ENCODE assay signal across 8 cellular contexts in genomic region chr15:37891754-37892368, GRCh38. TPM values are rescaled to one million over a fixed set of nuclear protein-coding genes. Genes with fewer than 3 reads are reported as not detected.
DNase-seq lines count a peak whose midpoint lies in the region; ATAC-seq, FAIRE-seq and TF ChIP-seq lines count a peak whose summit lies in the region.

No MANE protein-coding gene starts in this region.

- peaks cover 2% of the 10 kb centered on the region for H3K27me3 Mint-ChIP-seq in activated CD4-positive, alpha-beta T cell treated with anti-CD3 and anti-CD28 coated beads, Interleukin-2, amount 10 ng/mL, durations not matched to agents 24 days and 14 days

- intact Hi-C loops in activated CD4-positive, alpha-beta T cell treated with anti-CD3 and anti-CD28 coated beads, Interleukin-2, amount 10 ng/mL, durations not matched to agents 24 days and 14 days (cut with micrococcal nuclease) = loop anchor here (10.0 kb wide), 1 partner anchor 127 kb away; no protein-coding TSS in a partner anchor
- intact Hi-C loops in IMR-90 (cut with micrococcal nuclease) (no loop called here), pancreas (cut with DNase I) (no loop called here), posterior vena cava (cut with DNase I) (no loop called here)

- no peaks in the 10 kb centered on the region for H3K36me3 Mint-ChIP-seq in activated CD4-positive, alpha-beta T cell treated with anti-CD3 and anti-CD28 coated beads, Interleukin-2, amount 10 ng/mL, durations not matched to agents 24 days and 14 days (ENCODE audit: low read depth)

- H3K9me3 ChIP-seq in IMR-90 (ENCODE audit: control insufficient read depth, insufficient read depth, low read length) = no peaks in the 10 kb centered on the region
- H3K9me3 ChIP-seq in SJSA1 (replicated peaks) = no peaks in the 10 kb centered on the region
- no peaks in the 10 kb centered on the region for H3K9me3 ChIP-seq in pancreas

- peak; percentile 88 for TF ChIP-seq RAD21 in IMR-90 (IDR thresholded peaks at IDR 0.05; ENCODE audit: low read length)

- no peak overlapping the region for H2AK9ac ChIP-seq in IMR-90 (replicated peaks; ENCODE audit: low read depth, low read length, poor library complexity)

- BruUV-seq in IMR-90 (replicated peaks; lab: Mats Ljungman, UMichigan) = no TSS peak

- TF ChIP-seq POLR2A in IMR-90 (IDR thresholded peaks at IDR 0.05; ENCODE audit: low read depth, low read length) = no peak

- no peaks in the 10 kb centered on the region for H3K9me3 Mint-ChIP-seq in activated CD4-positive, alpha-beta T cell treated with anti-CD3 and anti-CD28 coated beads, Interleukin-2, amount 10 ng/mL, durations not matched to agents 24 days and 14 days

- H3K36me3 ChIP-seq in IMR-90 (ENCODE audit: control insufficient read depth, insufficient read depth, low read length) (no peaks in the 10 kb centered on the region), SJSA1 (no peaks in the 10 kb centered on the region), pancreas (no peaks in the 10 kb centered on the region)

- H4K91ac ChIP-seq in IMR-90 (ENCODE audit: insufficient read depth, low read depth, low read length) = no peak overlapping the region; the same call in 1 of the 2 replicates

- H3K27me3 ChIP-seq in IMR-90 (ENCODE audit: control insufficient read depth, insufficient read depth, low read length) (no peaks in the 10 kb centered on the region), SJSA1 (replicated peaks) (no peaks in the 10 kb centered on the region), pancreas (no peaks in the 10 kb centered on the region)

- peak overlapping the region; percentile 50; the same call in 2 of the 3 replicates for H2BK15ac ChIP-seq in IMR-90 (ENCODE audit: low read depth, low read length)

- no peaks in the 10 kb centered on the region for H3K4me1 Mint-ChIP-seq in activated CD4-positive, alpha-beta T cell treated with anti-CD3 and anti-CD28 coated beads, Interleukin-2, amount 10 ng/mL, durations not matched to agents 24 days and 14 days

- peak overlapping the region; percentile 70 for H2BK120ac ChIP-seq in IMR-90 (ENCODE audit: low read depth, low read length)

- no peak overlapping the region for H3K56ac ChIP-seq in IMR-90 (ENCODE audit: extremely low read depth, insufficient read depth, low read length)

- no peaks in the 10 kb centered on the region for H4K20me1 ChIP-seq in IMR-90 (ENCODE audit: insufficient read depth, low read length)

- peaks cover 2% of the 10 kb centered on the region; the same call in 1 of the 2 replicates for H3K4me1 ChIP-seq in IMR-90 (ENCODE audit: control insufficient read depth, insufficient read depth, low read length)
- H3K4me1 ChIP-seq in SJSA1 (replicated peaks) = peaks cover 19% of the 10 kb centered on the region
- no peaks in the 10 kb centered on the region for H3K4me1 ChIP-seq in pancreas

- dilution Hi-C loops in IMR-90 (cut with HindIII; ENCODE audit: low sequenced_read_pairs, unreplicated experiment) = no loop called here

- peak; percentile 57 for DNase-seq in activated CD4-positive, alpha-beta T cell treated with anti-CD3 and anti-CD28 coated beads, Interleukin-2, amount 10 ng/mL, durations not matched to agents 24 days and 14 days
- no peak for DNase-seq in activated CD4-positive, alpha-beta T cell treated with anti-CD3 and anti-CD28 coated beads, Interleukin-2, amount 50 U/mL, for 1 hour
- DNase-seq in IMR-90 = peak; percentile 70
- DNase-seq in SJSA1 (ENCODE audit: low read depth in 1 of 2, low spot score in 2 of 2) = peak in 1 of 2 experiments; percentile 58
- DNase-seq in fibroblast of peridontal ligament (ENCODE audit: extremely low read depth) = peak; percentile 64
- DNase-seq in pancreas = no peak
- DNase-seq in posterior vena cava (ENCODE audit: low spot score) = no peak
- DNase-seq in islet precursor cell = no peak

- H3K4ac ChIP-seq in IMR-90 (ENCODE audit: low read depth, low read length) = peak overlapping the region; percentile 64

- peak overlapping the region; percentile 52 for H2AFZ ChIP-seq in IMR-90 (replicated peaks; ENCODE audit: low read length, poor library complexity)

- CTCF ChIA-PET in IMR-90 (lab: Yijun Ruan, JAX) = interaction anchor here (0.5 to 2.3 kb wide), 10 partner anchors 9 to 1008 kb away, joined by 3 to 7 read pairs (median 3); no protein-coding TSS in a partner anchor

- no CpG with 5 or more reads among the region's 5 CpGs for WGBS in IMR-90 (ENCODE audit: extremely low coverage in 2 of 2, insufficient read length in 1 of 2), 2 experiments
- WGBS in pancreas, 2 donors = 37 to 42% methylated on average over 5 of the region's 5 CpGs

- H3K4me2 ChIP-seq in IMR-90 (ENCODE audit: low read depth, low read length) = peak overlapping the region; percentile 52

- peak overlapping the region; percentile 49; the same call in 1 of the 2 replicates for H4K5ac ChIP-seq in IMR-90 (ENCODE audit: low read depth, low read length)

- H3K18ac ChIP-seq in IMR-90 (ENCODE audit: low read depth, low read length) = peak overlapping the region; percentile 61

- peak; percentile 99 for ATAC-seq in IMR-90 (ENCODE audit: low read depth)
- ATAC-seq in pancreas = peak; percentile 71 to 94 (median 88)

- no peak overlapping the region for H2BK5ac ChIP-seq in IMR-90 (ENCODE audit: low read depth, low read length, poor library complexity, severe bottlenecking)

- peak overlapping the region; percentile 65; the same call in 1 of the 2 replicates for H3K14ac ChIP-seq in IMR-90 (replicated peaks; ENCODE audit: low read depth, low read length)

- in situ Hi-C loops in IMR-90 (cut with MboI; ENCODE audit: low sequenced_read_pairs) = loop anchor here (25.0 kb wide), 4 partner anchors 830 to 1655 kb away; no protein-coding TSS in a partner anchor

- no peak overlapping the region for H3K27ac ChIP-seq in IMR-90 (ENCODE audit: insufficient read depth, low read length)
- H3K27ac ChIP-seq in SJSA1 = peak overlapping the region; percentile 29; the same call in 1 of the 2 replicates
- no peak overlapping the region for H3K27ac ChIP-seq in pancreas

- H3K79me1 ChIP-seq in IMR-90 (ENCODE audit: low read depth in 1 of 2, low read length in 2 of 2) = no peaks in the 10 kb centered on the region

- H3K4me3 ChIP-seq in IMR-90 (ENCODE audit: insufficient read depth, low read depth, low read length) = no peak overlapping the region
- no peak overlapping the region for H3K4me3 ChIP-seq in SJSA1
- H3K4me3 ChIP-seq in pancreas = no peak overlapping the region

- H3K9ac ChIP-seq in IMR-90 (ENCODE audit: low read depth, low read length) = no peak overlapping the region

- peak overlapping the region; percentile 27 to 87; a peak in 3 of 4 replicates for H4K8ac ChIP-seq in IMR-90 (ENCODE audit: low read depth in 2 of 2, low read length in 2 of 2)

- H2AK5ac ChIP-seq in IMR-90 (ENCODE audit: low read depth, low read length) = no peak overlapping the region

- TF ChIP-seq CTCF in IMR-90 (conservative IDR thresholded peaks at IDR 0.05; ENCODE audit: low read depth, low read length) (peak; percentile 88), pancreas (IDR thresholded peaks at IDR 0.05) (peak; percentile 36 to 65 (median 52))

- H3K27ac Mint-ChIP-seq in activated CD4-positive, alpha-beta T cell treated with anti-CD3 and anti-CD28 coated beads, Interleukin-2, amount 10 ng/mL, durations not matched to agents 24 days and 14 days = no peak overlapping the region

- POLR2A ChIA-PET in IMR-90 (lab: Charles Lee; ENCODE audit: unreplicated experiment) = no interaction called here

- H3K4me3 Mint-ChIP-seq in activated CD4-positive, alpha-beta T cell treated with anti-CD3 and anti-CD28 coated beads, Interleukin-2, amount 10 ng/mL, durations not matched to agents 24 days and 14 days = no peak overlapping the region

- peak overlapping the region; percentile 76 for H2BK20ac ChIP-seq in IMR-90 (ENCODE audit: low read depth, low read length)

- no peaks in the 10 kb centered on the region for H3K9me1 ChIP-seq in IMR-90 (ENCODE audit: insufficient read depth, low read length)

- FAIRE-seq in pancreas (lab: Jason Lieb, UNC) = peak; percentile 23

- H3K23ac ChIP-seq in IMR-90 (ENCODE audit: low read depth, low read length) = peak overlapping the region; percentile 20; the same call in 1 of the 2 replicates

TF ChIP-seq in IMR-90, 13 proteins besides CTCF, POLR2A, EP300 and RAD21 (continues in another document):
- TF ChIP-seq, protein P1, sequence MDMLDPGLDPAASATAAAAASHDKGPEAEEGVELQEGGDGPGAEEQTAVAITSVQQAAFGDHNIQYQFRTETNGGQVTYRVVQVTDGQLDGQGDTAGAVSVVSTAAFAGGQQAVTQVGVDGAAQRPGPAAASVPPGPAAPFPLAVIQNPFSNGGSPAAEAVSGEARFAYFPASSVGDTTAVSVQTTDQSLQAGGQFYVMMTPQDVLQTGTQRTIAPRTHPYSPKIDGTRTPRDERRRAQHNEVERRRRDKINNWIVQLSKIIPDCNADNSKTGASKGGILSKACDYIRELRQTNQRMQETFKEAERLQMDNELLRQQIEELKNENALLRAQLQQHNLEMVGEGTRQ (IDR thresholded peaks at IDR 0.05; ENCODE audit: low read depth, low read length) = no peak
- TF ChIP-seq BHLHE40 (IDR thresholded peaks at IDR 0.05; ENCODE audit: low read depth, low read length) (no peak), MXI1 (IDR thresholded peaks at IDR 0.05; ENCODE audit: borderline replicate concordance, low read depth, low read length) (no peak), FOS (IDR thresholded peaks at IDR 0.05; ENCODE audit: low read depth, low read length) (no peak), ELK1 (IDR thresholded peaks at IDR 0.05; ENCODE audit: borderline replicate concordance, low read depth, low read length) (no peak), RFX5 (IDR thresholded peaks at IDR 0.05; ENCODE audit: low read depth, low read length) (no peak), SMC3 (IDR thresholded peaks at IDR 0.05; ENCODE audit: low read depth, low read length) (peak; percentile 71), RCOR1 (IDR thresholded peaks at IDR 0.05; ENCODE audit: insufficient replicate concordance, low read length) (no peak)

RNA-seq across cellular contexts. Expression of gene TMCO5A, which starts 42.6 kb away (rescaled TPM):
- total RNA-seq in activated CD4-positive, alpha-beta T cell treated with anti-CD3 and anti-CD28 coated beads, Interleukin-2, amount 10 ng/mL, durations not matched to agents 24 days and 14 days = not detected in 2 replicates
- total RNA-seq in IMR-90 (2012; rRNA removed) = not detected in 2 replicates
- polyA plus RNA-seq in IMR-90 (2012; rRNA removed) = not detected in 2 replicates
- polyA plus RNA-seq in IMR-90 (2012; cell fraction: cytosol; rRNA removed) = not detected in 2 replicates
- 0.07 TPM in 1 of 2 replicates, not detected in the other for polyA plus RNA-seq in IMR-90 (2012; cell fraction: nucleus; rRNA removed; ENCODE audit: low replicate concordance)
- total RNA-seq in SJSA1 (2014; rRNA removed; shearing (Covaris generic)) = not detected in 2 replicates
- total RNA-seq in pancreas = not detected
- not detected for polyA plus RNA-seq in pancreas
- not detected for total RNA-seq in posterior vena cava

Comparison
In these comparisons a context has a peak if more than half of its experiments do, and no peak if none do; other contexts are left out.
1. DNase-seq: peak in activated CD4-positive, alpha-beta T cell treated with anti-CD3 and anti-CD28 coated beads, Interleukin-2, amount 10 ng/mL, durations not matched to agents 24 days and 14 days (single experiment), IMR-90 (single experiment) and fibroblast of peridontal ligament (single experiment); none in activated CD4-positive, alpha-beta T cell treated with anti-CD3 and anti-CD28 coated beads, Interleukin-2, amount 50 U/mL, for 1 hour (single experiment), pancreas (0 of 6), posterior vena cava (single experiment) and islet precursor cell (single experiment).